ENCODE assay signal across 1 cellular context in genomic region chr17:75024686-75025397, GRCh38.
TF ChIP-seq lines count a peak whose summit lies in the region.

No MANE protein-coding gene starts in this region.

TF ChIP-seq in K562, 482 proteins besides CTCF, POLR2A, EP300 and RAD21:
- TF ChIP-seq SMARCA4 (IDR thresholded peaks at IDR 0.05) (no peak), ZBTB33 (CRISPR knock-in tag; IDR thresholded peaks at IDR 0.05) (peak; percentile 58), SMARCA5 (IDR thresholded peaks at IDR 0.05) (no peak), NFYB (IDR thresholded peaks at IDR 0.05; ENCODE audit: extremely low read depth, insufficient read length) (peak; percentile 84), ARID3A (IDR thresholded peaks at IDR 0.05; ENCODE audit: borderline replicate concordance, low read depth, low read length) (no peak), HDGF (IDR thresholded peaks at IDR 0.05) (no peak), HINFP (tag; conservative IDR thresholded peaks at IDR 0.05; ENCODE audit: low read depth) (no peak), CBX5 (IDR thresholded peaks at IDR 0.05; ENCODE audit: borderline replicate concordance, low read depth) (no peak), MEIS2 (IDR thresholded peaks at IDR 0.05; ENCODE audit: partially characterized antibody) (peak; percentile 79), ZNF133 (CRISPR knock-in tag; IDR thresholded peaks at IDR 0.05) (no peak), HOXB6 (CRISPR knock-in tag; IDR thresholded peaks at IDR 0.05; ENCODE audit: borderline replicate concordance) (no peak), BACH1 (tag; IDR thresholded peaks at IDR 0.05) (no peak), JUN (IDR thresholded peaks at IDR 0.05; ENCODE audit: borderline replicate concordance, low read depth, low read length) (no peak), JUN (CRISPR knock-in tag; IDR thresholded peaks at IDR 0.05; ENCODE audit: borderline replicate concordance) (no peak), ZNF57 (CRISPR knock-in tag; IDR thresholded peaks at IDR 0.05) (no peak)
- TF ChIP-seq, protein P1, sequence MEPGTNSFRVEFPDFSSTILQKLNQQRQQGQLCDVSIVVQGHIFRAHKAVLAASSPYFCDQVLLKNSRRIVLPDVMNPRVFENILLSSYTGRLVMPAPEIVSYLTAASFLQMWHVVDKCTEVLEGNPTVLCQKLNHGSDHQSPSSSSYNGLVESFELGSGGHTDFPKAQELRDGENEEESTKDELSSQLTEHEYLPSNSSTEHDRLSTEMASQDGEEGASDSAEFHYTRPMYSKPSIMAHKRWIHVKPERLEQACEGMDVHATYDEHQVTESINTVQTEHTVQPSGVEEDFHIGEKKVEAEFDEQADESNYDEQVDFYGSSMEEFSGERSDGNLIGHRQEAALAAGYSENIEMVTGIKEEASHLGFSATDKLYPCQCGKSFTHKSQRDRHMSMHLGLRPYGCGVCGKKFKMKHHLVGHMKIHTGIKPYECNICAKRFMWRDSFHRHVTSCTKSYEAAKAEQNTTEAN (CRISPR knock-in tag; IDR thresholded peaks at IDR 0.05): no peak
- TF ChIP-seq, protein P2, sequence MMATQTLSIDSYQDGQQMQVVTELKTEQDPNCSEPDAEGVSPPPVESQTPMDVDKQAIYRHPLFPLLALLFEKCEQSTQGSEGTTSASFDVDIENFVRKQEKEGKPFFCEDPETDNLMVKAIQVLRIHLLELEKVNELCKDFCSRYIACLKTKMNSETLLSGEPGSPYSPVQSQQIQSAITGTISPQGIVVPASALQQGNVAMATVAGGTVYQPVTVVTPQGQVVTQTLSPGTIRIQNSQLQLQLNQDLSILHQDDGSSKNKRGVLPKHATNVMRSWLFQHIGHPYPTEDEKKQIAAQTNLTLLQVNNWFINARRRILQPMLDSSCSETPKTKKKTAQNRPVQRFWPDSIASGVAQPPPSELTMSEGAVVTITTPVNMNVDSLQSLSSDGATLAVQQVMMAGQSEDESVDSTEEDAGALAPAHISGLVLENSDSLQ (IDR thresholded peaks at IDR 0.05): peak; percentile 51; the same call in 1 of the 2 replicates
TF ChIP-seq in K562: peak in this region for 4.
